In the genomic region with DNA sequence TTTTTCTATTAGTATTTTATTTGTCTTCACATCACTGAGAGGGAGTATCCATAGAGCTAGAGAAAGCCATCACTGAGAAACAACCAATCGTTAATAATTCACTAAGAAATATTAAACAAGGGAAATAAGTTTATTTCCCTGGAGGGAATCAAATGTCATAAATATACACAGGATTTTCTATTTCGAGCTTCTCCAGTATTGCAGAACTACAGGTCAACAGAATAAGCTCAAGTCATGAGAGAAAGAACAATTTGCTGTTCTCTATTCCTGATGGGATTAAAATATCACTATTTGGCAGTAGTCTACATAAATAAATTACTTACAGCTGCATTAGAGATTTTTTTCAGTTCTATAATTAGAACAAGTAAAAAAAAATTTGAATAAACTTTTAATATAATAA, we compare ENCODE assay signal across 17 cellular contexts. TPM values are rescaled to one million over a fixed set of nuclear protein-coding genes. Genes with fewer than 3 reads are reported as not detected.
DNase-seq lines count a peak whose midpoint lies in the region; ATAC-seq and TF ChIP-seq lines count a peak whose summit lies in the region.
"Had no signal": no experiment of that assay in that cellular context is flagged by ENCODE, and none has a peak within 500 bp of the region (broad histone marks: within the 10 kb centered on the region; RNA-seq: fewer than 3 reads in every experiment).

No MANE protein-coding gene starts in this region.

- H3K14ac ChIP-seq in neuronal stem cell (ENCODE audit: low read length): no peak overlapping the region

- H3K79me2 ChIP-seq in osteoblast (ENCODE audit: insufficient read depth, low read length): no peaks in the 10 kb centered on the region

- H3K27me3 ChIP-seq in osteoblast (ENCODE audit: insufficient read depth, low read length) (peaks cover 38% of the 10 kb centered on the region), neuronal stem cell (ENCODE audit: control insufficient read depth in 3 of 3, insufficient read depth in 3 of 3, low read depth in 1 of 3, low read length in 3 of 3) (peaks cover 7 to 57% (median 25%) of the 10 kb centered on the region in 3 experiments)

- H4K91ac ChIP-seq in neuronal stem cell (ENCODE audit: low read depth, low read length, poor library complexity): no peak overlapping the region

- no peak overlapping the region for H3K27ac ChIP-seq in osteoblast (ENCODE audit: low read depth, low read length)
- H3K27ac ChIP-seq in neuronal stem cell (replicated peaks; ENCODE audit: low read length): no peak overlapping the region
- H3K27ac ChIP-seq: GM23248 had no signal

- peak; percentile 20 for ATAC-seq in left ventricle myocardium superior
- ATAC-seq in Right ventricle myocardium superior (ENCODE audit: poor library complexity): no peak
- ATAC-seq: GM12878, HCT116 had no signal

- H3K9me3 ChIP-seq in osteoblast (ENCODE audit: low read depth, low read length) (no peaks in the 10 kb centered on the region), neuronal stem cell (replicated peaks in 1 of 2; ENCODE audit: control insufficient read depth in 2 of 2, insufficient read depth in 1 of 2, low read depth in 1 of 2, low read length in 2 of 2) (no peaks in the 10 kb centered on the region)
- H3K9me3 ChIP-seq: Caco-2 had no signal

- H4K20me1 ChIP-seq in osteoblast (ENCODE audit: insufficient read depth, low read length): no peaks in the 10 kb centered on the region

- no peak overlapping the region for H3K4me2 ChIP-seq in osteoblast (ENCODE audit: insufficient read depth, low read length)
- H3K4me2 ChIP-seq in neuronal stem cell (ENCODE audit: insufficient read depth, low read length, poor library complexity, severe bottlenecking): no peak overlapping the region

- H4K8ac ChIP-seq in neuronal stem cell (ENCODE audit: low read depth, low read length): no peak overlapping the region

- H2AK5ac ChIP-seq in neuronal stem cell (ENCODE audit: low read depth, low read length): no peak overlapping the region

- intact Hi-C loops in left ventricle myocardium superior (cut with micrococcal nuclease) (no loop called here), Right ventricle myocardium superior (cut with DNase I) (no loop called here)

- DNase-seq in left ventricle myocardium superior (no peak), Right ventricle myocardium superior (no peak), fibroblast of gingiva (ENCODE audit: low read depth) (peak; percentile 64), osteoblast (ENCODE audit: insufficient read length, low spot score, missing footprints) (peak; percentile 51), OCI-M2 (lab: John Stamatoyannopoulos, UW; ENCODE audit: unreplicated experiment) (no peak), neuronal stem cell (ENCODE audit: low spot score) (no peak)
- DNase-seq: C1 segment of cervical spinal cord; Caco-2; CD4-positive, alpha-beta memory T cell; DMS153; DND-41; GDM1; GM23248; H9 had no signal

- H3K18ac ChIP-seq in neuronal stem cell (ENCODE audit: low read length): no peak overlapping the region

- H3K9ac ChIP-seq in neuronal stem cell (ENCODE audit: low read depth, low read length, poor library complexity): no peak overlapping the region
- H3K9ac ChIP-seq: GM23248 had no signal

- no peaks in the 10 kb centered on the region for H3K36me3 ChIP-seq in osteoblast (ENCODE audit: insufficient read depth, low read length)
- H3K36me3 ChIP-seq in neuronal stem cell (replicated peaks in 1 of 2; ENCODE audit: control insufficient read depth in 2 of 2, insufficient read depth in 2 of 2, low read length in 2 of 2): no peaks in the 10 kb centered on the region

- H3K4ac ChIP-seq in neuronal stem cell (ENCODE audit: low read length): no peak overlapping the region

- H3K23ac ChIP-seq in neuronal stem cell (ENCODE audit: low read depth, low read length, poor library complexity): no peak overlapping the region

- no peak overlapping the region for H2BK120ac ChIP-seq in neuronal stem cell (ENCODE audit: low read depth, low read length)

- no peaks in the 10 kb centered on the region for H3K4me1 ChIP-seq in osteoblast (ENCODE audit: insufficient read depth, low read length)
- peaks cover 0 to 1% of the 10 kb centered on the region in 2 donors for H3K4me1 ChIP-seq in neuronal stem cell (ENCODE audit: control insufficient read depth in 2 of 2, insufficient read depth in 1 of 2, low read depth in 1 of 2, low read length in 2 of 2)
- H3K4me1 ChIP-seq: Caco-2 had no signal

- WGBS in neuronal stem cell (ENCODE audit: extremely low coverage in 2 of 2, insufficient read length in 2 of 2, insufficient replicate concordance in 1 of 2), 2 donors: no CpG with 5 or more reads among the region's 2 CpGs

- H3K79me1 ChIP-seq in neuronal stem cell (ENCODE audit: low read depth, low read length): no peaks in the 10 kb centered on the region

- no peak overlapping the region for H2BK5ac ChIP-seq in neuronal stem cell (ENCODE audit: low read length)

- H2AFZ ChIP-seq in osteoblast (ENCODE audit: low read length): no peak overlapping the region
- no peak overlapping the region for H2AFZ ChIP-seq in neuronal stem cell (ENCODE audit: low read length)
- H2AFZ ChIP-seq: GM23248 had no signal

- no peak overlapping the region for H2BK12ac ChIP-seq in neuronal stem cell (ENCODE audit: low read length)

- no peak overlapping the region for H2BK15ac ChIP-seq in neuronal stem cell (ENCODE audit: low read length)

- H3K4me3 ChIP-seq in osteoblast (ENCODE audit: insufficient read depth, low read length): no peak overlapping the region
- H3K4me3 ChIP-seq in neuronal stem cell (ENCODE audit: low read length in 2 of 2): no peak overlapping the region
- H3K4me3 ChIP-seq: GM12878, GM23248 had no signal

- no peak for TF ChIP-seq CTCF in osteoblast (IDR thresholded peaks at IDR 0.05; ENCODE audit: extremely low read depth, low read depth, low read length)

RNA-seq across cellular contexts. Expression of gene FAM162B, which starts 2.2 kb away (rescaled TPM):
- total RNA-seq in left ventricle myocardium superior (3.6 TPM), Right ventricle myocardium superior (3.7 TPM), osteoblast (0.36 TPM in 1 of 2 replicates, not detected in the other)
- 2.3 TPM for polyA plus RNA-seq in neuronal stem cell (2013, experiment 1 of 2)
- polyA plus RNA-seq in neuronal stem cell (2013, experiment 2 of 2): 2.4 TPM
- total RNA-seq: A172; Caco-2; CD4-positive, alpha-beta memory T cell; GM12878; GM23248 had no signal
- polyA plus RNA-seq: CD4-positive, alpha-beta memory T cell; GM12878; GM23248 had no signal

Comparison
In these comparisons a context has a peak if more than half of its experiments do, and no peak if none do; other contexts are left out.
1. DNase-seq: peak in fibroblast of gingiva (single experiment) and osteoblast (single experiment); none in left ventricle myocardium superior (single experiment), Right ventricle myocardium superior (single experiment), OCI-M2 (single experiment) and neuronal stem cell (single experiment).